24 cellular contexts compared by ENCODE assay signal in genomic region chr4:79663157-79663556, GRCh38.
"Had no signal": no experiment of that assay in that cellular context is flagged by ENCODE, and none has a peak within 500 bp of the region (broad histone marks: within the 10 kb centered on the region; RNA-seq: fewer than 3 reads in every experiment).

No MANE protein-coding gene starts in this region.

- H3K4me1 Mint-ChIP-seq: central memory CD8-positive, alpha-beta T cell; endodermal cell; natural killer cell; stimulated activated effector memory CD8-positive, alpha-beta T cell treated with anti-CD3 and anti-CD28 coated beads, Interleukin-12 subunit alpha, Interleukin-12 subunit beta, amount 100 ng/mL, for 72 hours; stimulated activated naive CD8-positive, alpha-beta T cell treated with anti-CD3 and anti-CD28 coated beads, Interleukin-15, amount 100 ng/mL, for 72 hours had no signal

- H3K27ac Mint-ChIP-seq: activated T-cell treated with anti-CD3 and anti-CD28 coated beads, Interleukin-2, amount 50 U/mL, for 24 hours; dendritic cell treated with granulocyte-macrophage colony-stimulating factor and Interleukin-4, amounts not matched to agents 40 ng/mL and 50 ng/mL, for 4 days; endodermal cell; natural killer cell; neural progenitor cell; stimulated activated effector memory CD8-positive, alpha-beta T cell treated with anti-CD3 and anti-CD28 coated beads, Interleukin-12 subunit alpha, Interleukin-12 subunit beta, amount 100 ng/mL, for 72 hours; stimulated activated naive CD8-positive, alpha-beta T cell treated with anti-CD3 and anti-CD28 coated beads, Interleukin-15, amount 100 ng/mL, for 72 hours had no signal

- H3K36me3 Mint-ChIP-seq: natural killer cell; stimulated activated effector memory CD8-positive, alpha-beta T cell treated with anti-CD3 and anti-CD28 coated beads, Interleukin-12 subunit alpha, Interleukin-12 subunit beta, amount 100 ng/mL, for 72 hours had no signal

- DNase-seq: activated CD4-positive, alpha-beta T cell treated with anti-CD3 and anti-CD28 coated beads for 48 hours; activated CD4-positive, alpha-beta T cell treated with anti-CD3 and anti-CD28 coated beads, Interleukin-2, amount 50 U/mL, for 48 hours; activated CD8-positive, alpha-beta memory T cell treated with anti-CD3 and anti-CD28 coated beads, Interleukin-2, amount 50 U/mL, for 4 hours; activated gamma-delta T cell; activated naive CD4-positive, alpha-beta T cell treated with anti-CD3 and anti-CD28 coated beads, Interleukin-2, amount 50 U/mL, for 16 hours; activated T-cell treated with anti-CD3 and anti-CD28 coated beads, Interleukin-2, amount 50 U/mL, for 24 hours; amniotic stem cell; endodermal cell; foreskin keratinocyte; heart right ventricle; left cardiac atrium; natural killer cell; occipital lobe; right lobe of liver; stimulated activated CD4-positive, alpha-beta T cell treated with anti-CD3 and anti-CD28 coated beads, Interleukin-2, amount 100 ng/mL, for 48 hours; stimulated activated naive CD8-positive, alpha-beta T cell treated with anti-CD3 and anti-CD28 coated beads, Interleukin-15, amount 100 ng/mL, for 72 hours; substantia nigra; upper lobe of left lung had no signal

- H3K4me3 Mint-ChIP-seq: activated T-cell treated with anti-CD3 and anti-CD28 coated beads, Interleukin-2, amount 50 U/mL, for 24 hours; central memory CD8-positive, alpha-beta T cell; dendritic cell treated with granulocyte-macrophage colony-stimulating factor and Interleukin-4, amounts not matched to agents 40 ng/mL and 50 ng/mL, for 4 days; endodermal cell; natural killer cell; neural progenitor cell; stimulated activated effector memory CD8-positive, alpha-beta T cell treated with anti-CD3 and anti-CD28 coated beads, Interleukin-12 subunit alpha, Interleukin-12 subunit beta, amount 100 ng/mL, for 72 hours; stimulated activated naive CD8-positive, alpha-beta T cell treated with anti-CD3 and anti-CD28 coated beads, Interleukin-15, amount 100 ng/mL, for 72 hours had no signal

- H3K27me3 Mint-ChIP-seq: activated T-cell treated with anti-CD3 and anti-CD28 coated beads, Interleukin-2, amount 50 U/mL, for 24 hours; central memory CD8-positive, alpha-beta T cell; dendritic cell treated with granulocyte-macrophage colony-stimulating factor and Interleukin-4, amounts not matched to agents 40 ng/mL and 50 ng/mL, for 4 days; stimulated activated naive CD8-positive, alpha-beta T cell treated with anti-CD3 and anti-CD28 coated beads, Interleukin-15, amount 100 ng/mL, for 72 hours had no signal

- FAIRE-seq: astrocyte had no signal

- ATAC-seq: esophagus mucosa; foreskin keratinocyte; heart right ventricle; left cardiac atrium; right lobe of liver; stimulated activated effector memory CD8-positive, alpha-beta T cell treated with anti-CD3 and anti-CD28 coated beads, Interleukin-12 subunit alpha, Interleukin-12 subunit beta, amount 100 ng/mL, for 72 hours; stimulated activated naive CD8-positive, alpha-beta T cell treated with anti-CD3 and anti-CD28 coated beads, Interleukin-15, amount 100 ng/mL, for 72 hours had no signal
